ENCODE assay signal across 1 cellular context in genomic region chr16:30065943-30066881, GRCh38.
TF ChIP-seq lines count a peak whose summit lies in the region.

No MANE protein-coding gene starts in this region.

TF ChIP-seq in WTC11, 78 proteins besides CTCF, POLR2A, EP300 and RAD21 (continued from another document):
- 0 out of 2 replicates have a peak, but pooled peaks have one; percentile 32 for TF ChIP-seq PRDM15 (CRISPR knock-in tag; IDR thresholded peaks at IDR 0.05)
- TF ChIP-seq, protein P1, sequence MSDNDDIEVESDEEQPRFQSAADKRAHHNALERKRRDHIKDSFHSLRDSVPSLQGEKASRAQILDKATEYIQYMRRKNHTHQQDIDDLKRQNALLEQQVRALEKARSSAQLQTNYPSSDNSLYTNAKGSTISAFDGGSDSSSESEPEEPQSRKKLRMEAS (CRISPR knock-in tag; IDR thresholded peaks at IDR 0.05): 0 out of 2 replicates have a peak, but pooled peaks have one; percentile 8
- 0 out of 2 replicates have a peak, but pooled peaks have one; percentile 67 for TF ChIP-seq IRF1 (CRISPR knock-in tag; IDR thresholded peaks at IDR 0.05)
- 0 out of 2 replicates have a peak, but pooled peaks have one; percentile 5 for TF ChIP-seq ZBTB21 (CRISPR knock-in tag; IDR thresholded peaks at IDR 0.05; ENCODE audit: borderline replicate concordance)
- TF ChIP-seq JAZF1 (CRISPR knock-in tag; IDR thresholded peaks at IDR 0.05): no peak
- no peak for TF ChIP-seq TCF7 (CRISPR knock-in tag; IDR thresholded peaks at IDR 0.05; ENCODE audit: low read depth)
- TF ChIP-seq NR1H2 (CRISPR knock-in tag; IDR thresholded peaks at IDR 0.05): 0 out of 2 replicates have a peak, but pooled peaks have one; percentile 53
- 0 out of 2 replicates have a peak, but pooled peaks have one; percentile 64 for TF ChIP-seq ZNF219 (CRISPR knock-in tag; IDR thresholded peaks at IDR 0.05; ENCODE audit: borderline replicate concordance)
- peak; percentile 90; the same call in 1 of the 2 replicates for TF ChIP-seq KAT7 (CRISPR knock-in tag; IDR thresholded peaks at IDR 0.05; ENCODE audit: borderline replicate concordance)
- peak; percentile 75; the same call in 1 of the 2 replicates for TF ChIP-seq RELA (CRISPR knock-in tag; IDR thresholded peaks at IDR 0.05; ENCODE audit: borderline replicate concordance)
- TF ChIP-seq, protein P2, sequence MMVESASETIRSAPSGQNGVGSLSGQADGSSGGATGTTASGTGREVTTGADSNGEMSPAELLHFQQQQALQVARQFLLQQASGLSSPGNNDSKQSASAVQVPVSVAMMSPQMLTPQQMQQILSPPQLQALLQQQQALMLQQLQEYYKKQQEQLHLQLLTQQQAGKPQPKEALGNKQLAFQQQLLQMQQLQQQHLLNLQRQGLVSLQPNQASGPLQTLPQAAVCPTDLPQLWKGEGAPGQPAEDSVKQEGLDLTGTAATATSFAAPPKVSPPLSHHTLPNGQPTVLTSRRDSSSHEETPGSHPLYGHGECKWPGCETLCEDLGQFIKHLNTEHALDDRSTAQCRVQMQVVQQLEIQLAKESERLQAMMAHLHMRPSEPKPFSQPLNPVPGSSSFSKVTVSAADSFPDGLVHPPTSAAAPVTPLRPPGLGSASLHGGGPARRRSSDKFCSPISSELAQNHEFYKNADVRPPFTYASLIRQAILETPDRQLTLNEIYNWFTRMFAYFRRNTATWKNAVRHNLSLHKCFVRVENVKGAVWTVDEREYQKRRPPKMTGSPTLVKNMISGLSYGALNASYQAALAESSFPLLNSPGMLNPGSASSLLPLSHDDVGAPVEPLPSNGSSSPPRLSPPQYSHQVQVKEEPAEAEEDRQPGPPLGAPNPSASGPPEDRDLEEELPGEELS (CRISPR knock-in tag; IDR thresholded peaks at IDR 0.05): no peak
- TF ChIP-seq JUN (CRISPR knock-in tag; IDR thresholded peaks at IDR 0.05): no peak; the same call in 1 of the 2 replicates
- TF ChIP-seq, protein P3, sequence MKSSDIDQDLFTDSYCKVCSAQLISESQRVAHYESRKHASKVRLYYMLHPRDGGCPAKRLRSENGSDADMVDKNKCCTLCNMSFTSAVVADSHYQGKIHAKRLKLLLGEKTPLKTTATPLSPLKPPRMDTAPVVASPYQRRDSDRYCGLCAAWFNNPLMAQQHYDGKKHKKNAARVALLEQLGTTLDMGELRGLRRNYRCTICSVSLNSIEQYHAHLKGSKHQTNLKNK (CRISPR knock-in tag; IDR thresholded peaks at IDR 0.05): no peak
- TF ChIP-seq PRRX2 (CRISPR knock-in tag; IDR thresholded peaks at IDR 0.05): no peak
- peak; percentile 52; the same call in 1 of the 2 replicates for TF ChIP-seq ESRRA (CRISPR knock-in tag; IDR thresholded peaks at IDR 0.05; ENCODE audit: borderline replicate concordance)
- TF ChIP-seq, protein P4, sequence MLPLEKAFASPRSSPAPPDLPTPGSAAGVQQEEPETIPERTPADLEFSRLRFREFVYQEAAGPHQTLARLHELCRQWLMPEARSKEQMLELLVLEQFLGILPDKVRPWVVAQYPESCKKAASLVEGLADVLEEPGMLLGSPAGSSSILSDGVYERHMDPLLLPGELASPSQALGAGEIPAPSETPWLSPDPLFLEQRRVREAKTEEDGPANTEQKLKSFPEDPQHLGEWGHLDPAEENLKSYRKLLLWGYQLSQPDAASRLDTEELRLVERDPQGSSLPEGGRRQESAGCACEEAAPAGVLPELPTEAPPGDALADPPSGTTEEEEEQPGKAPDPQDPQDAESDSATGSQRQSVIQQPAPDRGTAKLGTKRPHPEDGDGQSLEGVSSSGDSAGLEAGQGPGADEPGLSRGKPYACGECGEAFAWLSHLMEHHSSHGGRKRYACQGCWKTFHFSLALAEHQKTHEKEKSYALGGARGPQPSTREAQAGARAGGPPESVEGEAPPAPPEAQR (CRISPR knock-in tag; IDR thresholded peaks at IDR 0.05): no peak
- no peak for TF ChIP-seq CBFB (CRISPR knock-in tag; IDR thresholded peaks at IDR 0.05; ENCODE audit: low read depth)
